8 cellular contexts compared by ENCODE assay signal in genomic region chr17:42459983-42460300, GRCh38. TPM values are rescaled to one million over a fixed set of nuclear protein-coding genes. Genes with fewer than 3 reads are reported as not detected.
DNase-seq lines count a peak whose midpoint lies in the region; ATAC-seq lines count a peak whose summit lies in the region.

No MANE protein-coding gene starts in this region.

- intact Hi-C loops in sciatic nerve (cut with DNase I), result loop anchor here (5.0 kb wide), 1 partner anchor 38 kb away; the partner anchor contains the start of gene CAVIN1

- peaks cover 8 to 18% of the 10 kb centered on the region in 2 donors for H3K4me1 ChIP-seq in mucosa of rectum (ENCODE audit: control insufficient read depth in 2 of 2, insufficient read depth in 2 of 2, low read length in 2 of 2)

- H3K27ac ChIP-seq in mucosa of rectum (ENCODE audit: low read depth in 2 of 2, low read length in 2 of 2), result peak overlapping the region; percentile 97 to 98

- peaks cover 34% of the 10 kb centered on the region for H3K36me3 Mint-ChIP-seq in effector memory CD8-positive, alpha-beta T cell (ENCODE audit: insufficient read depth)

- H3K27me3 ChIP-seq in mucosa of rectum (ENCODE audit: control insufficient read depth in 2 of 2, insufficient read depth in 2 of 2, low read length in 2 of 2), result no peaks in the 10 kb centered on the region

- peak overlapping the region in 1 of 2 donors; percentile 91 for H3K4me3 Mint-ChIP-seq in effector memory CD8-positive, alpha-beta T cell

- H3K4me1 Mint-ChIP-seq in effector memory CD8-positive, alpha-beta T cell (ENCODE audit: low read depth in 2 of 2), result peaks cover 32 to 35% of the 10 kb centered on the region in 2 donors

- H3K9ac ChIP-seq in mucosa of rectum (ENCODE audit: low read depth in 1 of 2, low read length in 2 of 2), result peak overlapping the region in 1 of 2 donors; percentile 99

- H3K9me3 Mint-ChIP-seq in effector memory CD8-positive, alpha-beta T cell, result no peaks in the 10 kb centered on the region

- H3K27ac Mint-ChIP-seq in effector memory CD8-positive, alpha-beta T cell, result no peak overlapping the region

- H3K36me3 ChIP-seq in mucosa of rectum (ENCODE audit: control insufficient read depth in 2 of 2, insufficient read depth in 2 of 2, low read length in 2 of 2), result peaks cover 3 to 13% of the 10 kb centered on the region in 2 donors

- H3K4me3 ChIP-seq in mucosa of rectum (ENCODE audit: low read length in 2 of 2), result peak overlapping the region; percentile 91 to 94

- peaks cover 7 to 26% of the 10 kb centered on the region in 2 donors for H3K27me3 Mint-ChIP-seq in effector memory CD8-positive, alpha-beta T cell

- peak; percentile 37 for ATAC-seq in effector memory CD8-positive, alpha-beta T cell (replicated peaks)
- ATAC-seq in sciatic nerve (no peak), HG02870 (IDR thresholded peaks at IDR 0.05; ENCODE audit: unreplicated experiment) (no peak)

- DNase-seq in AML-193 (lab: John Stamatoyannopoulos, UW), result peak; percentile 59 to 62
- peak; percentile 21 for DNase-seq in HCEC 1CT
- peak; percentile 31 for DNase-seq in SK-N-DZ (ENCODE audit: low spot score)
- peak in 1 of 3 experiments; percentile 13 for DNase-seq in effector memory CD8-positive, alpha-beta T cell
- DNase-seq in NCI-H2107 treated with DMSO at 0.1 percent for 48 hours (lab: John Stamatoyannopoulos, UW; ENCODE audit: unreplicated experiment), result no peak
- DNase-seq in sciatic nerve (ENCODE audit: low spot score), result no peak

- no peaks in the 10 kb centered on the region for H3K9me3 ChIP-seq in mucosa of rectum (ENCODE audit: control insufficient read depth in 2 of 2, low read length in 2 of 2)

RNA-seq across cellular contexts. Expression of gene ATP6V0A1, which starts 1.3 kb away (rescaled TPM):
- polyA plus RNA-seq in SK-N-DZ (2014; cell fraction: cytosol; rRNA removed), result 26.9 and 27.5 TPM in 2 replicates
- 49.7 and 84.7 TPM in 2 replicates for polyA plus RNA-seq in SK-N-DZ (2014; cell fraction: nucleus; rRNA removed)
- total RNA-seq in sciatic nerve, result 115 TPM

RNA-seq across cellular contexts. Expression of gene CAVIN1, which starts 36.9 kb away (rescaled TPM):
- not detected in 2 replicates for polyA plus RNA-seq in SK-N-DZ (2014; cell fraction: cytosol; rRNA removed)
- polyA plus RNA-seq in SK-N-DZ (2014; cell fraction: nucleus; rRNA removed), result not detected in 2 replicates
- total RNA-seq in sciatic nerve, result 608 TPM

Comparison
In these comparisons a context has a peak if more than half of its experiments do, and no peak if none do; other contexts are left out.
1. DNase-seq: peak in AML-193 (2 of 2), HCEC 1CT (single experiment) and SK-N-DZ (single experiment); none in NCI-H2107 treated with DMSO at 0.1 percent for 48 hours (single experiment) and sciatic nerve (single experiment).